In genomic region chr18:36711014-36711725, GRCh38 we compare ENCODE assay signal across 17 cellular contexts.
A peak's percentile ranks its signal among the peaks of the same experiment; 100 is the strongest.
DNase-seq lines count a peak whose midpoint lies in the region; ATAC-seq, FAIRE-seq and TF ChIP-seq lines count a peak whose summit lies in the region.
"Had no signal": no experiment of that assay in that cellular context is flagged by ENCODE, and none has a peak within 500 bp of the region (broad histone marks: within the 10 kb centered on the region; RNA-seq: fewer than 3 reads in every experiment).

No MANE protein-coding gene starts in this region.

- TF ChIP-seq POLR2A in esophagus muscularis mucosa (IDR thresholded peaks at IDR 0.05; ENCODE audit: low read depth) (no peak), sigmoid colon (IDR thresholded peaks at IDR 0.05) (no peak)

- H3K79me1 ChIP-seq in mesenchymal stem cell (replicated peaks; ENCODE audit: low read length, poor library complexity, severe bottlenecking): peaks cover 3% of the 10 kb centered on the region

- H2AFZ ChIP-seq in mesenchymal stem cell (ENCODE audit: low read depth, low read length): no peak overlapping the region

- no peak overlapping the region for H3K18ac ChIP-seq in mesenchymal stem cell (ENCODE audit: low read depth in 1 of 2, low read length in 2 of 2)

- H3K27ac ChIP-seq in heart right ventricle (peak overlapping the region in 6 of 10 donors; percentile 55 to 78 (median 68)), esophagus muscularis mucosa (replicated peaks in 1 of 4) (peak overlapping the region; percentile 18 to 59 (median 44)), mesenchymal stem cell (ENCODE audit: low read length, poor library complexity, severe bottlenecking) (no peak overlapping the region), sigmoid colon (peak overlapping the region in 3 of 4 donors; percentile 32 to 70 (median 58))

- WGBS in heart right ventricle, 2 donors: 52 to 55% methylated on average over 6 of the region's 6 CpGs
- 62% methylated on average over 6 of the region's 6 CpGs for WGBS in esophagus muscularis mucosa
- whole genome bisulfite sequencing in mesenchymal stem cell: 73% methylated on average over 3 of the region's 6 CpGs
- WGBS in sigmoid colon, 2 donors: 80 to 81% methylated on average over 6 of the region's 6 CpGs

- H3K36me3 ChIP-seq in heart right ventricle: peaks cover 0 to 6% (median 0%) of the 10 kb centered on the region in 9 donors
- peaks cover 0 to 8% (median 0%) of the 10 kb centered on the region in 4 donors for H3K36me3 ChIP-seq in esophagus muscularis mucosa
- peaks cover 6 to 16% of the 10 kb centered on the region in 2 experiments for H3K36me3 ChIP-seq in mesenchymal stem cell (ENCODE audit: control insufficient read depth in 1 of 2, insufficient read depth in 2 of 2, low read depth in 1 of 2, low read length in 2 of 2)
- peaks cover 0 to 4% (median 0%) of the 10 kb centered on the region in 4 donors for H3K36me3 ChIP-seq in sigmoid colon
- H3K36me3 ChIP-seq in BE2C: no peaks in the 10 kb centered on the region

- ATAC-seq in heart right ventricle (peak in 2 of 8 donors; percentile 5 to 55), left ventricle myocardium superior (no peak)

- H3K27me3 ChIP-seq in heart right ventricle: no peaks in the 10 kb centered on the region
- H3K27me3 ChIP-seq in esophagus muscularis mucosa: no peaks in the 10 kb centered on the region
- no peaks in the 10 kb centered on the region for H3K27me3 ChIP-seq in mesenchymal stem cell (ENCODE audit: control insufficient read depth in 1 of 2, insufficient read depth in 1 of 2, low read length in 2 of 2)
- H3K27me3 ChIP-seq in sigmoid colon: no peaks in the 10 kb centered on the region
- no peaks in the 10 kb centered on the region for H3K27me3 ChIP-seq in BE2C

- no peak overlapping the region for H3K23ac ChIP-seq in mesenchymal stem cell (ENCODE audit: low read length in 2 of 2)

- no peaks in the 10 kb centered on the region for H3K9me3 ChIP-seq in heart right ventricle
- no peaks in the 10 kb centered on the region for H3K9me3 ChIP-seq in esophagus muscularis mucosa
- no peaks in the 10 kb centered on the region for H3K9me3 ChIP-seq in mesenchymal stem cell (ENCODE audit: control insufficient read depth, low read length)
- H3K9me3 ChIP-seq in sigmoid colon: no peaks in the 10 kb centered on the region
- no peaks in the 10 kb centered on the region for H3K9me3 ChIP-seq in BE2C
- H3K9me3 ChIP-seq: Caco-2 had no signal

- H3K4me3 ChIP-seq in heart right ventricle: no peak overlapping the region
- H3K4me3 ChIP-seq in esophagus muscularis mucosa: no peak overlapping the region
- peak overlapping the region in 1 of 2 experiments; percentile 18 for H3K4me3 ChIP-seq in mesenchymal stem cell (ENCODE audit: insufficient read depth in 1 of 2, low read depth in 1 of 2, low read length in 2 of 2)
- no peak overlapping the region for H3K4me3 ChIP-seq in sigmoid colon
- no peak overlapping the region for H3K4me3 ChIP-seq in BE2C (ENCODE audit: low read depth, low read length)

- no peak overlapping the region for H2BK15ac ChIP-seq in mesenchymal stem cell (ENCODE audit: low read depth, poor library complexity, severe bottlenecking)

- TF ChIP-seq EP300 in esophagus muscularis mucosa (IDR thresholded peaks at IDR 0.05): no peak
- no peak for TF ChIP-seq EP300 in sigmoid colon (IDR thresholded peaks at IDR 0.05)

- FAIRE-seq in GM19239 (lab: Jason Lieb, UNC): no peak
- FAIRE-seq: G401.6 had no signal

- H3K9ac ChIP-seq in mesenchymal stem cell (ENCODE audit: low read length): peak overlapping the region; percentile 37

- H2BK12ac ChIP-seq in mesenchymal stem cell (ENCODE audit: low read length in 2 of 2): no peak overlapping the region

- DNase-seq in heart right ventricle (no peak), left ventricle myocardium superior (no peak), esophagus muscularis mucosa (ENCODE audit: extremely low spot score) (no peak), mesenchymal stem cell (no peak), sigmoid colon (no peak), posterior cingulate gyrus (no peak), GM19239 (ENCODE audit: insufficient read length, low spot score) (no peak), BE2C (no peak)
- DNase-seq: Caco-2; CD4-positive, CD25-positive, alpha-beta regulatory T cell; H7; NCI-H1105; NCI-H2081 treated with DMSO at 0.1 percent for 48 hours; NCI-H524; NCI-H82; SIG-M5 had no signal

- H4K8ac ChIP-seq in mesenchymal stem cell (ENCODE audit: low read length): no peak overlapping the region

- H2BK5ac ChIP-seq in mesenchymal stem cell (ENCODE audit: low read depth, low read length, poor library complexity, severe bottlenecking): no peak overlapping the region

- intact Hi-C loops in heart right ventricle (cut with DNase I): no loop called here
- intact Hi-C loops in left ventricle myocardium superior (cut with micrococcal nuclease): no loop called here
- intact Hi-C loops in esophagus muscularis mucosa (cut with DNase I): no loop called here
- intact Hi-C loops in sigmoid colon (cut with DNase I): no loop called here
- intact Hi-C loops in posterior cingulate gyrus (cut with DNase I): no loop called here

- no peak overlapping the region for H2AK5ac ChIP-seq in mesenchymal stem cell (ENCODE audit: low read length, severe bottlenecking)

- peaks cover 2 to 55% (median 18%) of the 10 kb centered on the region in 9 donors for H3K4me1 ChIP-seq in heart right ventricle
- H3K4me1 ChIP-seq in esophagus muscularis mucosa: peaks cover 8 to 34% (median 18%) of the 10 kb centered on the region in 4 donors
- H3K4me1 ChIP-seq in mesenchymal stem cell (ENCODE audit: control insufficient read depth, insufficient read depth, low read depth, low read length): peaks cover 12% of the 10 kb centered on the region
- H3K4me1 ChIP-seq in sigmoid colon: peaks cover 0 to 25% (median 20%) of the 10 kb centered on the region in 4 donors
- peaks cover 2% of the 10 kb centered on the region; the same call in 1 of the 2 replicates for H3K4me1 ChIP-seq in BE2C
- H3K4me1 ChIP-seq: Caco-2 had no signal

- TF ChIP-seq CTCF in heart right ventricle (IDR thresholded peaks at IDR 0.05): no peak
- no peak for TF ChIP-seq CTCF in esophagus muscularis mucosa (IDR thresholded peaks at IDR 0.05)
- no peak for TF ChIP-seq CTCF in sigmoid colon (IDR thresholded peaks at IDR 0.05)
- TF ChIP-seq CTCF in BE2C (IDR thresholded peaks at IDR 0.05; ENCODE audit: low read depth, low read length): no peak

- H4K91ac ChIP-seq in mesenchymal stem cell (ENCODE audit: low read length): no peak overlapping the region

- no peak overlapping the region for H3K4ac ChIP-seq in mesenchymal stem cell (ENCODE audit: low read depth in 1 of 2, low read length in 2 of 2)

- H3K4me2 ChIP-seq in mesenchymal stem cell (ENCODE audit: low read length, poor library complexity, severe bottlenecking): no peak overlapping the region

- no peak overlapping the region for H2BK120ac ChIP-seq in mesenchymal stem cell (ENCODE audit: low read depth, low read length)

- no peak overlapping the region for H3K14ac ChIP-seq in mesenchymal stem cell (ENCODE audit: low read length in 2 of 2)
